Comparison of ENCODE assay signal across 18 cellular contexts in genomic region chr11:76627541-76628082, GRCh38. TPM values are rescaled to one million over a fixed set of nuclear protein-coding genes. Genes with fewer than 3 reads are reported as not detected.
DNase-seq lines count a peak whose midpoint lies in the region; ATAC-seq, FAIRE-seq and TF ChIP-seq lines count a peak whose summit lies in the region.
"Had no signal": no experiment of that assay in that cellular context is flagged by ENCODE, and none has a peak within 500 bp of the region (broad histone marks: within the 10 kb centered on the region; RNA-seq: fewer than 3 reads in every experiment).

No MANE protein-coding gene starts in this region.

- TF ChIP-seq CTCF in Loucy (conservative IDR thresholded peaks at IDR 0.05; ENCODE audit: low read length) (no peak), body of pancreas (IDR thresholded peaks at IDR 0.05) (no peak)

- no peaks in the 10 kb centered on the region for H4K20me1 ChIP-seq in Loucy (ENCODE audit: insufficient read depth, low read length, poor library complexity, severe bottlenecking)

- H3K9me3 ChIP-seq in Loucy (ENCODE audit: insufficient read depth, low read depth, low read length): no peaks in the 10 kb centered on the region
- H3K9me3 ChIP-seq in body of pancreas: peaks cover 0 to 9% (median 0%) of the 10 kb centered on the region in 3 donors

- no peak for DNase-seq in activated CD4-positive, alpha-beta T cell treated with anti-CD3 and anti-CD28 coated beads, Interleukin-2, amount 10 ng/mL, durations not matched to agents 24 days and 14 days
- DNase-seq in activated CD4-positive, alpha-beta T cell treated with anti-CD3 and anti-CD28 coated beads for 48 hours: no peak
- DNase-seq in activated naive CD8-positive, alpha-beta T cell treated with anti-CD3 and anti-CD28 coated beads for 36 hours: peak; percentile 39
- no peak for DNase-seq in stimulated activated effector memory CD8-positive, alpha-beta T cell treated with anti-CD3 and anti-CD28 coated beads, Interleukin-12 subunit alpha, Interleukin-12 subunit beta, amount 100 ng/mL, for 72 hours (ENCODE audit: low spot score in 2 of 2)
- no peak for DNase-seq in body of pancreas
- DNase-seq in RCC 7860 (ENCODE audit: low spot score): no peak
- no peak for DNase-seq in islet precursor cell
- DNase-seq: ACHN, hippocampal formation, left cardiac atrium, SHP77, spleen, T-helper 9 cell had no signal

- H3K79me2 ChIP-seq in Loucy (ENCODE audit: insufficient read depth, low read length): no peaks in the 10 kb centered on the region

- TF ChIP-seq POLR2A in body of pancreas (IDR thresholded peaks at IDR 0.05): no peak

- H3F3A ChIP-seq in Loucy (ENCODE audit: low read depth): no peaks in the 10 kb centered on the region

- no peak overlapping the region for H3K9ac ChIP-seq in Loucy (ENCODE audit: low read depth, low read length, poor library complexity, severe bottlenecking)

- no peak overlapping the region for H3K4me3 ChIP-seq in Loucy (ENCODE audit: low read length, poor library complexity, severe bottlenecking)
- H3K4me3 ChIP-seq in body of pancreas: no peak overlapping the region
- H3K4me3 ChIP-seq: cardiac muscle cell, spleen, suprapubic skin had no signal

- H3K27me3 Mint-ChIP-seq in activated CD4-positive, alpha-beta T cell treated with anti-CD3 and anti-CD28 coated beads, Interleukin-2, amount 10 ng/mL, durations not matched to agents 24 days and 14 days: no peaks in the 10 kb centered on the region
- no peaks in the 10 kb centered on the region for H3K27me3 Mint-ChIP-seq in activated naive CD8-positive, alpha-beta T cell treated with anti-CD3 and anti-CD28 coated beads for 36 hours

- H3K27ac ChIP-seq in body of pancreas: no peak overlapping the region
- H3K27ac ChIP-seq: cardiac muscle cell, suprapubic skin had no signal

- H3K4me1 ChIP-seq in Loucy (ENCODE audit: insufficient read depth, low read length, poor library complexity, severe bottlenecking): peaks cover 26% of the 10 kb centered on the region
- H3K4me1 ChIP-seq in body of pancreas: no peaks in the 10 kb centered on the region

- no peak for ATAC-seq in stimulated activated effector memory CD8-positive, alpha-beta T cell treated with anti-CD3 and anti-CD28 coated beads, Interleukin-12 subunit alpha, Interleukin-12 subunit beta, amount 100 ng/mL, for 72 hours
- no peak for ATAC-seq in body of pancreas
- ATAC-seq: left cardiac atrium had no signal

- peaks cover 11% of the 10 kb centered on the region for H3K36me3 Mint-ChIP-seq in activated CD4-positive, alpha-beta T cell treated with anti-CD3 and anti-CD28 coated beads, Interleukin-2, amount 10 ng/mL, durations not matched to agents 24 days and 14 days (ENCODE audit: low read depth)
- peaks cover 41% of the 10 kb centered on the region for H3K36me3 Mint-ChIP-seq in activated naive CD8-positive, alpha-beta T cell treated with anti-CD3 and anti-CD28 coated beads for 36 hours
- H3K36me3 Mint-ChIP-seq in stimulated activated effector memory CD8-positive, alpha-beta T cell treated with anti-CD3 and anti-CD28 coated beads, Interleukin-12 subunit alpha, Interleukin-12 subunit beta, amount 100 ng/mL, for 72 hours: peaks cover 8% of the 10 kb centered on the region

- H3K9me2 ChIP-seq in Loucy (replicated peaks; ENCODE audit: low read depth, low read length): no peaks in the 10 kb centered on the region

- FAIRE-seq in RCC 7860 (lab: Jason Lieb, UNC): no peak

- H3K27me3 ChIP-seq in Loucy (ENCODE audit: insufficient read depth, low read length, poor library complexity, severe bottlenecking): no peaks in the 10 kb centered on the region
- H3K27me3 ChIP-seq in body of pancreas: no peaks in the 10 kb centered on the region
- H3K27me3 ChIP-seq: cardiac muscle cell, suprapubic skin had no signal

- H2AFZ ChIP-seq in Loucy (ENCODE audit: low read length): no peak overlapping the region

- peaks cover 45% of the 10 kb centered on the region for H3K4me1 Mint-ChIP-seq in activated CD4-positive, alpha-beta T cell treated with anti-CD3 and anti-CD28 coated beads, Interleukin-2, amount 10 ng/mL, durations not matched to agents 24 days and 14 days
- H3K4me1 Mint-ChIP-seq in activated naive CD8-positive, alpha-beta T cell treated with anti-CD3 and anti-CD28 coated beads for 36 hours: peaks cover 56% of the 10 kb centered on the region
- H3K4me1 Mint-ChIP-seq in stimulated activated effector memory CD8-positive, alpha-beta T cell treated with anti-CD3 and anti-CD28 coated beads, Interleukin-12 subunit alpha, Interleukin-12 subunit beta, amount 100 ng/mL, for 72 hours: peaks cover 55% of the 10 kb centered on the region

- H3K27ac Mint-ChIP-seq in activated CD4-positive, alpha-beta T cell treated with anti-CD3 and anti-CD28 coated beads, Interleukin-2, amount 10 ng/mL, durations not matched to agents 24 days and 14 days: peak overlapping the region; percentile 96
- H3K27ac Mint-ChIP-seq in activated naive CD8-positive, alpha-beta T cell treated with anti-CD3 and anti-CD28 coated beads for 36 hours: peak overlapping the region; percentile 96
- H3K27ac Mint-ChIP-seq in stimulated activated effector memory CD8-positive, alpha-beta T cell treated with anti-CD3 and anti-CD28 coated beads, Interleukin-12 subunit alpha, Interleukin-12 subunit beta, amount 100 ng/mL, for 72 hours: peak overlapping the region; percentile 88
- H3K27ac Mint-ChIP-seq: activated naive CD4-positive, alpha-beta T cell treated with anti-CD3 and anti-CD28 coated beads, Interleukin-2, amount 50 U/mL, for 24 hours had no signal

- H3K4me2 ChIP-seq in Loucy (ENCODE audit: low read depth, low read length, poor library complexity, severe bottlenecking): peak overlapping the region; percentile 37

- H3K4me3 Mint-ChIP-seq in activated CD4-positive, alpha-beta T cell treated with anti-CD3 and anti-CD28 coated beads, Interleukin-2, amount 10 ng/mL, durations not matched to agents 24 days and 14 days: peak overlapping the region; percentile 47
- peak overlapping the region; percentile 54 for H3K4me3 Mint-ChIP-seq in activated naive CD8-positive, alpha-beta T cell treated with anti-CD3 and anti-CD28 coated beads for 36 hours
- peak overlapping the region; percentile 37 for H3K4me3 Mint-ChIP-seq in stimulated activated effector memory CD8-positive, alpha-beta T cell treated with anti-CD3 and anti-CD28 coated beads, Interleukin-12 subunit alpha, Interleukin-12 subunit beta, amount 100 ng/mL, for 72 hours
- H3K4me3 Mint-ChIP-seq: activated naive CD4-positive, alpha-beta T cell treated with anti-CD3 and anti-CD28 coated beads, Interleukin-2, amount 50 U/mL, for 24 hours had no signal

- no peaks in the 10 kb centered on the region for H3K36me3 ChIP-seq in Loucy (ENCODE audit: insufficient read depth, low read length)
- no peaks in the 10 kb centered on the region for H3K36me3 ChIP-seq in body of pancreas (replicated peaks in 1 of 2; ENCODE audit: insufficient read depth in 1 of 2, low read depth in 2 of 2)
- H3K36me3 ChIP-seq: cardiac muscle cell, spleen, suprapubic skin had no signal

- intact Hi-C loops in activated CD4-positive, alpha-beta T cell treated with anti-CD3 and anti-CD28 coated beads, Interleukin-2, amount 10 ng/mL, durations not matched to agents 24 days and 14 days (cut with micrococcal nuclease): loop anchor here (2.0 kb wide), 2 partner anchors 39 to 45 kb away; no protein-coding TSS in a partner anchor
- intact Hi-C loops in body of pancreas (cut with DNase I): no loop called here

- WGBS in body of pancreas, 2 donors: 79 to 82% methylated on average over 10 of the region's 10 CpGs

- peaks cover 16% of the 10 kb centered on the region for H3K9me3 Mint-ChIP-seq in activated CD4-positive, alpha-beta T cell treated with anti-CD3 and anti-CD28 coated beads, Interleukin-2, amount 10 ng/mL, durations not matched to agents 24 days and 14 days
- H3K9me3 Mint-ChIP-seq in activated naive CD8-positive, alpha-beta T cell treated with anti-CD3 and anti-CD28 coated beads for 36 hours: peaks cover 21% of the 10 kb centered on the region
- H3K9me3 Mint-ChIP-seq in stimulated activated effector memory CD8-positive, alpha-beta T cell treated with anti-CD3 and anti-CD28 coated beads, Interleukin-12 subunit alpha, Interleukin-12 subunit beta, amount 100 ng/mL, for 72 hours: peaks cover 8% of the 10 kb centered on the region

RNA-seq across cellular contexts. Expression of gene LRRC32, which starts 42.9 kb away (rescaled TPM):
- 6.6 and 8.6 TPM in 2 replicates for total RNA-seq in activated CD4-positive, alpha-beta T cell treated with anti-CD3 and anti-CD28 coated beads, Interleukin-2, amount 10 ng/mL, durations not matched to agents 24 days and 14 days
- total RNA-seq in activated naive CD8-positive, alpha-beta T cell treated with anti-CD3 and anti-CD28 coated beads for 36 hours: 10 to 100 TPM; 11.5 to 12.1 TPM
- 10 to 100 TPM in 1 of 2 donors, 1 to 10 TPM in 1; 9.1 to 17.8 TPM for total RNA-seq in body of pancreas
- total RNA-seq: M059J had no signal
